ENCODE assay signal across 8 cellular contexts in genomic region chr7:100705341-100705752, GRCh38. TPM values are rescaled to one million over a fixed set of nuclear protein-coding genes. Genes with fewer than 3 reads are reported as not detected.
DNase-seq lines count a peak whose midpoint lies in the region; ATAC-seq and TF ChIP-seq lines count a peak whose summit lies in the region.

No MANE protein-coding gene starts in this region.

- peak overlapping the region; percentile 72 for H3K27ac ChIP-seq in Karpas-422 (ENCODE audit: low read length)
- peak overlapping the region; percentile 89 for H3K27ac ChIP-seq in parathyroid adenoma

- H3K36me3 Mint-ChIP-seq in activated naive CD8-positive, alpha-beta T cell treated with anti-CD3 and anti-CD28 coated beads for 36 hours: peaks cover 18% of the 10 kb centered on the region
- peaks cover 3% of the 10 kb centered on the region for H3K36me3 Mint-ChIP-seq in type B pancreatic cell

- no peaks in the 10 kb centered on the region; the same call in 1 of the 2 replicates for H3K36me3 ChIP-seq in ES-I3 (ENCODE audit: insufficient read depth, low read length)
- H3K36me3 ChIP-seq in Karpas-422 (ENCODE audit: insufficient read depth, low read length): peaks cover 7% of the 10 kb centered on the region; the same call in 1 of the 2 replicates
- no peaks in the 10 kb centered on the region for H3K36me3 ChIP-seq in parathyroid adenoma (ENCODE audit: control insufficient read depth, insufficient read depth, low read length)

- peak overlapping the region; percentile 72 for H2AFZ ChIP-seq in Karpas-422 (ENCODE audit: low read length)
- peak overlapping the region; percentile 98 for H2AFZ ChIP-seq in parathyroid adenoma

- H3K9me2 ChIP-seq in Karpas-422 (replicated peaks; ENCODE audit: insufficient read depth, low read length): no peaks in the 10 kb centered on the region

- peak overlapping the region; percentile 97 for H3K4me3 Mint-ChIP-seq in activated naive CD8-positive, alpha-beta T cell treated with anti-CD3 and anti-CD28 coated beads for 36 hours
- H3K4me3 Mint-ChIP-seq in type B pancreatic cell: peak overlapping the region; percentile 98

- H3K27me3 ChIP-seq in Karpas-422 (ENCODE audit: low read length) (no peaks in the 10 kb centered on the region), parathyroid adenoma (ENCODE audit: control insufficient read depth, insufficient read depth, low read length) (no peaks in the 10 kb centered on the region)

- intact Hi-C loops in Right ventricle myocardium superior (cut with DNase I): no loop called here

- H3K9ac ChIP-seq in ES-I3 (ENCODE audit: low read depth, low read length) (peak overlapping the region; percentile 87), Karpas-422 (ENCODE audit: low read length) (peak overlapping the region; percentile 100), parathyroid adenoma (peak overlapping the region; percentile 96)

- H3K9me3 ChIP-seq in ES-I3 (ENCODE audit: control insufficient read depth, insufficient read depth, low read length) (no peaks in the 10 kb centered on the region), Karpas-422 (ENCODE audit: low read length) (no peaks in the 10 kb centered on the region), parathyroid adenoma (ENCODE audit: control insufficient read depth, low read length) (no peaks in the 10 kb centered on the region)

- peak overlapping the region; percentile 95 for H3K4me2 ChIP-seq in Karpas-422 (ENCODE audit: low read depth, low read length, poor library complexity, severe bottlenecking)
- H3K4me2 ChIP-seq in parathyroid adenoma (ENCODE audit: low read length): peak overlapping the region; percentile 87

- H4K20me1 ChIP-seq in Karpas-422 (ENCODE audit: insufficient read depth, low read depth, low read length): peaks cover 9% of the 10 kb centered on the region; the same call in 1 of the 2 replicates

- peaks cover 7% of the 10 kb centered on the region for H3K4me1 Mint-ChIP-seq in activated naive CD8-positive, alpha-beta T cell treated with anti-CD3 and anti-CD28 coated beads for 36 hours
- H3K4me1 Mint-ChIP-seq in type B pancreatic cell (ENCODE audit: unreplicated experiment): peaks cover 4% of the 10 kb centered on the region

- ATAC-seq in GM21825 (IDR thresholded peaks at IDR 0.05; ENCODE audit: unreplicated experiment) (peak; percentile 57), Right ventricle myocardium superior (ENCODE audit: poor library complexity) (peak; percentile 81)

- TF ChIP-seq CTCF in parathyroid adenoma (IDR thresholded peaks at IDR 0.05) (peak; percentile 97), type B pancreatic cell (conservative IDR thresholded peaks at IDR 0.05) (peak; percentile 98)

- peak overlapping the region; percentile 89 for H3K27ac Mint-ChIP-seq in activated naive CD8-positive, alpha-beta T cell treated with anti-CD3 and anti-CD28 coated beads for 36 hours
- peak overlapping the region; percentile 92 for H3K27ac Mint-ChIP-seq in type B pancreatic cell

- H3K9me3 Mint-ChIP-seq in activated naive CD8-positive, alpha-beta T cell treated with anti-CD3 and anti-CD28 coated beads for 36 hours: no peaks in the 10 kb centered on the region
- H3K9me3 Mint-ChIP-seq in type B pancreatic cell: no peaks in the 10 kb centered on the region

- in situ Hi-C loops in SK-MEL-5 (cut with HindIII; ENCODE audit: low pct_unique_long_range_greater_than_20kb, low sequenced_read_pairs): no loop called here

- peak overlapping the region; percentile 100 for H3K4me3 ChIP-seq in Karpas-422 (ENCODE audit: low read length)
- peak overlapping the region; percentile 99 for H3K4me3 ChIP-seq in parathyroid adenoma (ENCODE audit: low read depth, low read length)

- H3K79me2 ChIP-seq in Karpas-422 (ENCODE audit: low read length) (peaks cover 22% of the 10 kb centered on the region), parathyroid adenoma (no peaks in the 10 kb centered on the region)

- H3K27me3 Mint-ChIP-seq in activated naive CD8-positive, alpha-beta T cell treated with anti-CD3 and anti-CD28 coated beads for 36 hours: no peaks in the 10 kb centered on the region
- peaks cover 6% of the 10 kb centered on the region for H3K27me3 Mint-ChIP-seq in type B pancreatic cell

- DNase-seq in Karpas-422 (peak; percentile 91), SK-MEL-5 (ENCODE audit: low read depth, low spot score) (peak; percentile 78), Right ventricle myocardium superior (peak; percentile 89), type B pancreatic cell (ENCODE audit: extremely low spot score, unreplicated experiment) (peak; percentile 93)
- DNase-seq in activated naive CD8-positive, alpha-beta T cell treated with anti-CD3 and anti-CD28 coated beads for 36 hours: peak; percentile 85

- H3K4me1 ChIP-seq in ES-I3 (ENCODE audit: insufficient read depth, low read length) (peaks cover 3% of the 10 kb centered on the region; the same call in 1 of the 2 replicates), Karpas-422 (ENCODE audit: low read length) (peaks cover 20% of the 10 kb centered on the region), parathyroid adenoma (peaks cover 5% of the 10 kb centered on the region)

RNA-seq across cellular contexts. Expression of gene POP7, which starts 0.6 kb away (rescaled TPM):
- 29.7 and 72.8 TPM in 2 replicates for total RNA-seq in Karpas-422 (2014; rRNA removed; shearing (Covaris generic); ENCODE audit: low replicate concordance)
- 79.2 and 94.4 TPM in 2 replicates for total RNA-seq in SK-MEL-5 (2014; rRNA removed; shearing (Covaris generic))
- polyA plus RNA-seq in SK-MEL-5 (2015; cell fraction: cytosol; rRNA removed): 78.8 and 89.6 TPM in 2 replicates
- 10.0 and 13.4 TPM in 2 replicates for polyA plus RNA-seq in SK-MEL-5 (2015; cell fraction: nucleus; rRNA removed)
- total RNA-seq in activated naive CD8-positive, alpha-beta T cell treated with anti-CD3 and anti-CD28 coated beads for 36 hours: 10 to 100 TPM; 84.5 to 85.6 TPM
- 27.1 TPM for total RNA-seq in Right ventricle myocardium superior
- total RNA-seq in type B pancreatic cell (ENCODE audit: low replicate concordance): 39.2 and 41.0 TPM in 2 replicates

RNA-seq across cellular contexts. Expression of gene GIGYF1, which starts 11.3 kb away (rescaled TPM):
- total RNA-seq in Karpas-422 (2014; rRNA removed; shearing (Covaris generic); ENCODE audit: low replicate concordance): 16.3 and 38.2 TPM in 2 replicates
- total RNA-seq in SK-MEL-5 (2014; rRNA removed; shearing (Covaris generic)): 21.8 and 22.1 TPM in 2 replicates
- 24.9 and 32.6 TPM in 2 replicates for polyA plus RNA-seq in SK-MEL-5 (2015; cell fraction: cytosol; rRNA removed)
- polyA plus RNA-seq in SK-MEL-5 (2015; cell fraction: nucleus; rRNA removed): 329 and 342 TPM in 2 replicates
- total RNA-seq in activated naive CD8-positive, alpha-beta T cell treated with anti-CD3 and anti-CD28 coated beads for 36 hours: 10 to 100 TPM; 41.9 to 45.2 TPM
- 23.5 TPM for total RNA-seq in Right ventricle myocardium superior
- total RNA-seq in type B pancreatic cell (ENCODE audit: low replicate concordance): 49.5 and 79.4 TPM in 2 replicates

RNA-seq across cellular contexts. Expression of gene EPO, which starts 14.9 kb away (rescaled TPM):
- not detected in 2 replicates for total RNA-seq in Karpas-422 (2014; rRNA removed; shearing (Covaris generic); ENCODE audit: low replicate concordance)
- total RNA-seq in SK-MEL-5 (2014; rRNA removed; shearing (Covaris generic)): 0.29 TPM in 1 of 2 replicates, not detected in the other
- polyA plus RNA-seq in SK-MEL-5 (2015; cell fraction: cytosol; rRNA removed): not detected in 2 replicates
- 0.39 and 0.67 TPM in 2 replicates for polyA plus RNA-seq in SK-MEL-5 (2015; cell fraction: nucleus; rRNA removed)
- not detected for total RNA-seq in activated naive CD8-positive, alpha-beta T cell treated with anti-CD3 and anti-CD28 coated beads for 36 hours
- total RNA-seq in Right ventricle myocardium superior: not detected
- total RNA-seq in type B pancreatic cell (ENCODE audit: low replicate concordance): 0.22 and 0.40 TPM in 2 replicates

RNA-seq across cellular contexts. Expression of gene ZAN, which starts 28.0 kb away (rescaled TPM):
- not detected in 2 replicates for total RNA-seq in Karpas-422 (2014; rRNA removed; shearing (Covaris generic); ENCODE audit: low replicate concordance)
- total RNA-seq in SK-MEL-5 (2014; rRNA removed; shearing (Covaris generic)): not detected in 2 replicates
- polyA plus RNA-seq in SK-MEL-5 (2015; cell fraction: cytosol; rRNA removed): not detected in 2 replicates
- not detected in 2 replicates for polyA plus RNA-seq in SK-MEL-5 (2015; cell fraction: nucleus; rRNA removed)
- not detected for total RNA-seq in activated naive CD8-positive, alpha-beta T cell treated with anti-CD3 and anti-CD28 coated beads for 36 hours
- total RNA-seq in Right ventricle myocardium superior: not detected
- not detected in 2 replicates for total RNA-seq in type B pancreatic cell (ENCODE audit: low replicate concordance)

RNA-seq across cellular contexts. Expression of gene GNB2, which starts 31.8 kb away (rescaled TPM):
- 65.0 and 101 TPM in 2 replicates for total RNA-seq in Karpas-422 (2014; rRNA removed; shearing (Covaris generic); ENCODE audit: low replicate concordance)
- 43.7 and 47.7 TPM in 2 replicates for total RNA-seq in SK-MEL-5 (2014; rRNA removed; shearing (Covaris generic))
- 279 and 294 TPM in 2 replicates for polyA plus RNA-seq in SK-MEL-5 (2015; cell fraction: cytosol; rRNA removed)
- polyA plus RNA-seq in SK-MEL-5 (2015; cell fraction: nucleus; rRNA removed): 91.9 and 119 TPM in 2 replicates
- total RNA-seq in activated naive CD8-positive, alpha-beta T cell treated with anti-CD3 and anti-CD28 coated beads for 36 hours: 100 to 1,000 TPM; 200 to 202 TPM
- 101 TPM for total RNA-seq in Right ventricle myocardium superior
- 179 and 203 TPM in 2 replicates for total RNA-seq in type B pancreatic cell (ENCODE audit: low replicate concordance)

Comparison
In these comparisons a context has a peak if more than half of its experiments do, and no peak if none do; other contexts are left out.
1. Peak in every context shown above with its lines: DNase-seq, ATAC-seq, H3K4me3 ChIP-seq and H3K27ac ChIP-seq.